In the genomic region with DNA sequence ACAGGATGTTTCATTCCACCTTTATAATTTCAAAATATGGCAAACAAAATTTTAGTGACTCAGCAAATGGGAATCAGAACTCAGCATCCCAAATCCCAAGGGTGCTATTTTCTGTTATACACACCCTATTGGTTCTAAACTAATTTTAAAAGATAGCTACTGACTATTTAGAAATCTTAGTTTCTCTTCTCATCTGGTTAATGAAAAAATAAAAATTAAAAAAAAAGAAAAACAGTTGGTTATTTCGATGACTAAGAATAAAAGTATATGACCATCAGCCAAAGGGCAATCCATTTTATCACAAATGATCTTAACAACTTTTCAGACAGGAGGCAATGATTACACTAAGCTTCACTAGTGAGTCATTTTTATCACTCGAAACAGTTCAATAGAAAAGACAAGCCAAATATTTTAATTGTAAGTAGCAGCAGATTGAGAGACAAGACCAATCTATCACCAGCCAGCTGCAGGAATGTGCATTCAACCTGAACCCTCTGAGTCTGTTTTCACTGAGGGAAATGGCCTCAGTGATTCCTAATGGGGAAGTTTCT, we compare ENCODE assay signal across 15 cellular contexts. TPM values are rescaled to one million over a fixed set of nuclear protein-coding genes. Genes with fewer than 3 reads are reported as not detected.
DNase-seq lines count a peak whose midpoint lies in the region; ATAC-seq and TF ChIP-seq lines count a peak whose summit lies in the region.
"Had no signal": no experiment of that assay in that cellular context is flagged by ENCODE, and none has a peak within 500 bp of the region (broad histone marks: within the 10 kb centered on the region; RNA-seq: fewer than 3 reads in every experiment).

No MANE protein-coding gene starts in this region.

- peaks cover 2% of the 10 kb centered on the region for H3K4me1 Mint-ChIP-seq in activated CD4-positive, alpha-beta T cell treated with anti-CD3 and anti-CD28 coated beads, Interleukin-2, amount 10 ng/mL, durations not matched to agents 7 days and 5 days
- H3K4me1 Mint-ChIP-seq in natural killer cell treated with Interleukin-12 subunit alpha and Interleukin-12 subunit beta and Interleukin-15 and Interleukin-18, amount 100 ng/mL, for 72 hours (ENCODE audit: low read depth in 2 of 2): peaks cover 4 to 5% of the 10 kb centered on the region in 2 donors

- no peaks in the 10 kb centered on the region for H3K9me3 ChIP-seq in transverse colon
- H3K9me3 ChIP-seq: stomach had no signal

- no peaks in the 10 kb centered on the region for H3K27me3 Mint-ChIP-seq in activated CD4-positive, alpha-beta T cell treated with anti-CD3 and anti-CD28 coated beads, Interleukin-2, amount 10 ng/mL, durations not matched to agents 7 days and 5 days
- H3K27me3 Mint-ChIP-seq in natural killer cell treated with Interleukin-12 subunit alpha and Interleukin-12 subunit beta and Interleukin-15 and Interleukin-18, amount 100 ng/mL, for 72 hours: no peaks in the 10 kb centered on the region
- H3K27me3 Mint-ChIP-seq: central memory CD8-positive, alpha-beta T cell had no signal

- in situ Hi-C loops in transverse colon (cut with MboI; ENCODE audit: low pct_ligation_motif_present in 1 of 4, low pct_unique_long_range_greater_than_20kb in 1 of 4, low sequenced_read_pairs in 3 of 4): no loop called here

- H3K36me3 ChIP-seq in transverse colon: no peaks in the 10 kb centered on the region

- H3K36me3 Mint-ChIP-seq in activated CD4-positive, alpha-beta T cell treated with anti-CD3 and anti-CD28 coated beads, Interleukin-2, amount 10 ng/mL, durations not matched to agents 7 days and 5 days (ENCODE audit: low read depth): no peaks in the 10 kb centered on the region
- no peaks in the 10 kb centered on the region for H3K36me3 Mint-ChIP-seq in natural killer cell treated with Interleukin-12 subunit alpha and Interleukin-12 subunit beta and Interleukin-15 and Interleukin-18, amount 100 ng/mL, for 72 hours

- no peak for TF ChIP-seq CTCF in transverse colon (IDR thresholded peaks at IDR 0.05)

- no peaks in the 10 kb centered on the region for H3K9me3 Mint-ChIP-seq in activated CD4-positive, alpha-beta T cell treated with anti-CD3 and anti-CD28 coated beads, Interleukin-2, amount 10 ng/mL, durations not matched to agents 7 days and 5 days
- H3K9me3 Mint-ChIP-seq in natural killer cell treated with Interleukin-12 subunit alpha and Interleukin-12 subunit beta and Interleukin-15 and Interleukin-18, amount 100 ng/mL, for 72 hours: no peaks in the 10 kb centered on the region
- H3K9me3 Mint-ChIP-seq: central memory CD8-positive, alpha-beta T cell had no signal

- no peak for TF ChIP-seq POLR2A in transverse colon (IDR thresholded peaks at IDR 0.05)

- intact Hi-C loops in transverse colon (cut with DNase I; ENCODE audit: low total_unique reads): no loop called here

- peaks cover 3 to 30% (median 22%) of the 10 kb centered on the region in 4 donors for H3K4me1 ChIP-seq in transverse colon

- H3K4me3 ChIP-seq in transverse colon: no peak overlapping the region
- H3K4me3 ChIP-seq: stomach had no signal

- CTCF ChIA-PET in activated CD4-positive, alpha-beta T cell treated with anti-CD3 and anti-CD28 coated beads, Interleukin-2, amount 10 ng/mL, durations not matched to agents 7 days and 5 days (lab: Charles Lee): no interaction called here

- peak overlapping the region; percentile 72 to 77 (median 73) for H3K27ac ChIP-seq in transverse colon
- H3K27ac ChIP-seq: 22Rv1, stomach, WERI-Rb-1 had no signal

- WGBS in transverse colon (ENCODE audit: low coverage in 1 of 2), 2 donors: 25 to 36% methylated on average over 2 of the region's 2 CpGs

- DNase-seq in DMS 273 (lab: John Stamatoyannopoulos, UW; ENCODE audit: unreplicated experiment): peak; percentile 9
- no peak for DNase-seq in DMS 273 treated with DMSO at 0.1 percent for 48 hours (lab: John Stamatoyannopoulos, UW)
- peak; percentile 53 for DNase-seq in amniotic epithelial cell (ENCODE audit: low read depth)
- peak; percentile 29 for DNase-seq in hepatic stellate cell (ENCODE audit: low spot score)
- DNase-seq in transverse colon: no peak
- no peak for DNase-seq in activated T-cell treated with anti-CD3 and anti-CD28 coated beads for 4 hours
- DNase-seq in activated CD4-positive, alpha-beta T cell treated with anti-CD3 and anti-CD28 coated beads, Interleukin-2, amount 10 ng/mL, durations not matched to agents 7 days and 5 days: no peak
- no peak for DNase-seq in natural killer cell treated with Interleukin-12 subunit alpha and Interleukin-12 subunit beta and Interleukin-15 and Interleukin-18, amount 100 ng/mL, for 72 hours (ENCODE audit: low spot score)
- DNase-seq: activated T-cell treated with anti-CD3 and anti-CD28 coated beads, Interleukin-2, amount 50 U/mL, for 48 hours; OCI-M1; stimulated activated CD4-positive, alpha-beta T cell treated with anti-CD3 and anti-CD28 coated beads, Interleukin-1b, Interleukin-23, amount 100 ng/mL, for 48 hours; stomach; WERI-Rb-1 had no signal

- H3K27me3 ChIP-seq in transverse colon: no peaks in the 10 kb centered on the region
- H3K27me3 ChIP-seq: stomach had no signal

- no peak overlapping the region for H3K4me3 Mint-ChIP-seq in activated CD4-positive, alpha-beta T cell treated with anti-CD3 and anti-CD28 coated beads, Interleukin-2, amount 10 ng/mL, durations not matched to agents 7 days and 5 days
- H3K4me3 Mint-ChIP-seq in natural killer cell treated with Interleukin-12 subunit alpha and Interleukin-12 subunit beta and Interleukin-15 and Interleukin-18, amount 100 ng/mL, for 72 hours: no peak overlapping the region
- H3K4me3 Mint-ChIP-seq: central memory CD8-positive, alpha-beta T cell had no signal

- no peak for ATAC-seq in natural killer cell treated with Interleukin-12 subunit alpha and Interleukin-12 subunit beta and Interleukin-15 and Interleukin-18, amount 100 ng/mL, for 72 hours

- POLR2A ChIA-PET in activated CD4-positive, alpha-beta T cell treated with anti-CD3 and anti-CD28 coated beads, Interleukin-2, amount 10 ng/mL, durations not matched to agents 7 days and 5 days (lab: Charles Lee): no interaction called here

- no peak overlapping the region for H3K27ac Mint-ChIP-seq in activated CD4-positive, alpha-beta T cell treated with anti-CD3 and anti-CD28 coated beads, Interleukin-2, amount 10 ng/mL, durations not matched to agents 7 days and 5 days
- no peak overlapping the region for H3K27ac Mint-ChIP-seq in natural killer cell treated with Interleukin-12 subunit alpha and Interleukin-12 subunit beta and Interleukin-15 and Interleukin-18, amount 100 ng/mL, for 72 hours

- TF ChIP-seq EP300 in transverse colon (IDR thresholded peaks at IDR 0.05; ENCODE audit: low read depth): no peak

RNA-seq across cellular contexts. Expression of a gene that starts 15.2 kb away (rescaled TPM):
- total RNA-seq in transverse colon: 10 to 100 TPM; 50.5 to 98.4 (median 89.6) TPM
- total RNA-seq in activated CD4-positive, alpha-beta T cell treated with anti-CD3 and anti-CD28 coated beads, Interleukin-2, amount 10 ng/mL, durations not matched to agents 7 days and 5 days: 1 to 10 TPM; 4.1 to 5.5 TPM
- 10 to 100 TPM; 14.4 to 15.7 TPM for total RNA-seq in natural killer cell treated with Interleukin-12 subunit alpha and Interleukin-12 subunit beta and Interleukin-15 and Interleukin-18, amount 100 ng/mL, for 72 hours

Comparison
In these comparisons a context has a peak if more than half of its experiments do, and no peak if none do; other contexts are left out.
1. DNase-seq: peak in DMS 273 (single experiment), amniotic epithelial cell (single experiment) and hepatic stellate cell (single experiment); none in DMS 273 treated with DMSO at 0.1 percent for 48 hours (single experiment), transverse colon (single experiment), activated T-cell treated with anti-CD3 and anti-CD28 coated beads for 4 hours (single experiment), activated CD4-positive, alpha-beta T cell treated with anti-CD3 and anti-CD28 coated beads, Interleukin-2, amount 10 ng/mL, durations not matched to agents 7 days and 5 days (single experiment) and natural killer cell treated with Interleukin-12 subunit alpha and Interleukin-12 subunit beta and Interleukin-15 and Interleukin-18, amount 100 ng/mL, for 72 hours (single experiment).